8 cellular contexts compared by ENCODE assay signal in the genomic region with DNA sequence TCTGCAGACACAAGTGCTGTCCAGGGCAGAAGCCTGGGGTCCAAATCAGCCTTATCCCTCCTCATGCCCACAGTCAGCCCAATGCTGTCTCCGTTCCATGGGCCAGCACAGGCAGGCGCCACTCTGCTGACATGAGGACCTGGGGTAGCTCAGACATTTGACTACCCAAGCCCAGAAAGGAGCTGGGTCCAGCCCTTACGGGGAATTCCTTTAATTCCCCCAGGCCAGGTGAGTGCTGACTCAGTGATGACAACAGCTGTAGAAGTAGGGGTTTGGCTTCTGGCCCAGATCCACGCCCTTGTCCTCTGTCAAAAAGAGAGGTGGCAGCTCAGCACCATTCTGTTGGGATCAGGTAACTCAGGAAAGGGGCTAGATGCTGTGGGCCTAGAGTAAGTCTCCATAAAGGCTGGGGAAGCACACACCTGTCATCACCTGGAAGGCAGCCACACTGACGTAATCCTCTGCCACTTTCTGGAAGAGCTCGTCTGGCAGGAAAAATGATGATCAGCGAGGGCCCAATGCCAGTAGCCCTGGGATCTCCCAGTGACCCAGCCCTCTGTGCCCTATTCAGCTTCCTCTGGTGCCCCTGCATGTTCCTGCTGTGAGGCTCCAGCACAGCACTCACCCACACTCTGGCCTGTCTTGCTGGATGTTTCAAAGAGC. TPM values are rescaled to one million over a fixed set of nuclear protein-coding genes. Genes with fewer than 3 reads are reported as not detected.
DNase-seq lines count a peak whose midpoint lies in the region; ATAC-seq and TF ChIP-seq lines count a peak whose summit lies in the region.

No MANE protein-coding gene starts in this region.

- H3K4me1 Mint-ChIP-seq in chondrocyte (ENCODE audit: low read depth) (peaks cover 55% of the 10 kb centered on the region), osteocyte (ENCODE audit: unreplicated experiment) (peaks cover 47% of the 10 kb centered on the region)

- no peak for TF ChIP-seq CTCF in chondrocyte (IDR thresholded peaks at IDR 0.05)
- no peak for TF ChIP-seq CTCF in osteocyte (IDR thresholded peaks at IDR 0.05)

- H3K27me3 Mint-ChIP-seq in chondrocyte (ENCODE audit: low read depth) = no peaks in the 10 kb centered on the region
- no peaks in the 10 kb centered on the region for H3K27me3 Mint-ChIP-seq in osteocyte (ENCODE audit: unreplicated experiment)

- DNase-seq in Daoy (ENCODE audit: low read depth) (peak; percentile 43), NCI-H2029 treated with DMSO at 0.1 percent for 48 hours (lab: John Stamatoyannopoulos, UW) (peak; percentile 98), chondrocyte (ENCODE audit: low spot score) (no peak), osteocyte (ENCODE audit: extremely low spot score, unreplicated experiment) (no peak), erythroblast (lab: John Stamatoyannopoulos, UW) (no peak)

- H3K36me3 Mint-ChIP-seq in chondrocyte (ENCODE audit: low read depth) (peaks cover 5% of the 10 kb centered on the region), osteocyte (ENCODE audit: unreplicated experiment) (peaks cover 7% of the 10 kb centered on the region)

- H3K4me3 Mint-ChIP-seq in chondrocyte (ENCODE audit: unreplicated experiment) (peak overlapping the region; percentile 85), osteocyte (ENCODE audit: unreplicated experiment) (peak overlapping the region; percentile 93)

- ATAC-seq in GM21515 (IDR thresholded peaks at IDR 0.05; ENCODE audit: unreplicated experiment) (no peak), HG03097 (IDR thresholded peaks at IDR 0.05; ENCODE audit: low FRiP score, unreplicated experiment) (no peak), GM21825 (IDR thresholded peaks at IDR 0.05; ENCODE audit: unreplicated experiment) (no peak)

- H3K9me3 Mint-ChIP-seq in chondrocyte (ENCODE audit: low read depth) = no peaks in the 10 kb centered on the region
- no peaks in the 10 kb centered on the region for H3K9me3 Mint-ChIP-seq in osteocyte (ENCODE audit: unreplicated experiment)

- H3K27ac Mint-ChIP-seq in chondrocyte (ENCODE audit: unreplicated experiment) (peak overlapping the region; percentile 71), osteocyte (ENCODE audit: unreplicated experiment) (peak overlapping the region; percentile 95)

- no peak for TF ChIP-seq POLR2A in erythroblast (IDR thresholded peaks at IDR 0.05; ENCODE audit: low read length)

RNA-seq across cellular contexts. Expression of a gene that starts 1.9 kb away (rescaled TPM):
- 16.6 and 18.8 TPM in 2 replicates for total RNA-seq in Daoy (2014; rRNA removed; shearing (Covaris generic))
- total RNA-seq in chondrocyte (31.5 to 37.3 TPM (median 36.7 TPM) in 3 replicates), osteocyte (47.8 and 49.5 TPM in 2 replicates)

RNA-seq across cellular contexts. Expression of a gene that starts 2.0 kb away (rescaled TPM):
- 434 and 468 TPM in 2 replicates for total RNA-seq in Daoy (2014; rRNA removed; shearing (Covaris generic))
- total RNA-seq in chondrocyte (102 to 119 TPM (median 109 TPM) in 3 replicates), osteocyte (98.8 and 102 TPM in 2 replicates)

RNA-seq across cellular contexts. Expression of a gene that starts 10.1 kb away (rescaled TPM):
- total RNA-seq in Daoy (2014; rRNA removed; shearing (Covaris generic)) = 16.7 and 23.4 TPM in 2 replicates
- total RNA-seq in chondrocyte (6.5 to 9.4 TPM (median 8.4 TPM) in 3 replicates), osteocyte (10.7 and 11.1 TPM in 2 replicates)

RNA-seq across cellular contexts. Expression of a gene that starts 49.8 kb away (rescaled TPM):
- 269 and 285 TPM in 2 replicates for total RNA-seq in Daoy (2014; rRNA removed; shearing (Covaris generic))
- total RNA-seq in chondrocyte = 76.6 to 128 TPM (median 83.4 TPM) in 3 replicates
- 102 and 109 TPM in 2 replicates for total RNA-seq in osteocyte

RNA-seq across cellular contexts. Expression of a gene that starts 56.1 kb away (rescaled TPM):
- 18.1 and 30.5 TPM in 2 replicates for total RNA-seq in Daoy (2014; rRNA removed; shearing (Covaris generic))
- total RNA-seq in chondrocyte (6.8 to 11.6 TPM (median 10.1 TPM) in 3 replicates), osteocyte (6.2 and 7.4 TPM in 2 replicates)

Comparison
In these comparisons a context has a peak if more than half of its experiments do, and no peak if none do; other contexts are left out.
1. DNase-seq: peak in Daoy (single experiment) and NCI-H2029 treated with DMSO at 0.1 percent for 48 hours (single experiment); none in chondrocyte (single experiment), osteocyte (single experiment) and erythroblast (0 of 2).